In the genomic region with DNA sequence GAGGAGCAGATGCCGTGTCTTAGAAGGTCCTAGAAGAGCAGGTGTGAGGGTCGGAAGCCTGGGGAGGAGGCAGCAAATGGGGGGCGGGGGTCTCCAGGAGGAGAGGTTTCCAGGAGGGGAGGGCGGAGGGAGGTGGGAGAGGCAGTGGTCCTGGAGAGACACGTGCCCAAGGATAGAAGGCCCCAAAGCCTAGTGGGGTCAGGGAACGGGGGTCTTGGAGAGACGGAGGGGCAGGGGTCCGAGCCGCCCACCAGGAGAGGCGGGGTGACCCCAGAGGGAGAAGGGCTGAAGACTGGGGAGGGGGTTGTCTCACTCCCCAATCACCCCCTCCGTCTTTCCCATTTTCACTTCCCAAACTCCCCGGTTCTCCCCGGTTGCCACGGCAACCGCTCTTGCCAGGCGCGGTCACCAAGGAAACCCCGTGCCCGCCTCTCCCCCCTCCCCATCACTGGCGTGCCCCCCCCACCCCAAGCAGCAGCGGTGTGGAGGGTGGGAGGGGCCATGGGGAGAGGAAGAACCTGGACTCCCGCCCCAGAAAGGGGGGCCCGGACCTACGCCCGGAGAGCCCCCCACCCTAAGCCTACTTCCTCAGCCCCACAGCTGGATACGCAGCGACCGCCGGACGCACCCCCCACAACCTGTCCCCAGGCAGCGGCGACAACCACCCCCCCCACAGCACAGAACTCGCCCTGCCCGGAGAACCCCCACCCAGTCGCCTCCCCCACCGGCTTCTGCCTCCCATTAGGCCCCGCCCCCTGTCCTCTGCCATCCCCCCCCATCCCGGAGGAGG, we compare ENCODE assay signal across 14 cellular contexts. TPM values are rescaled to one million over a fixed set of nuclear protein-coding genes. Genes with fewer than 3 reads are reported as not detected.
DNase-seq lines count a peak whose midpoint lies in the region; ATAC-seq, FAIRE-seq and TF ChIP-seq lines count a peak whose summit lies in the region.
"Had no signal": no experiment of that assay in that cellular context is flagged by ENCODE, and none has a peak within 500 bp of the region (broad histone marks: within the 10 kb centered on the region; RNA-seq: fewer than 3 reads in every experiment).

No MANE protein-coding gene starts in this region.

- intact Hi-C loops in A673 (cut with micrococcal nuclease; ENCODE audit: unreplicated experiment): no loop called here
- intact Hi-C loops in K562 (cut with micrococcal nuclease): no loop called here
- intact Hi-C loops in psoas muscle (cut with DNase I): no loop called here

- POLR2A ChIA-PET in A673 (lab: Charles Lee; ENCODE audit: low non-redundant PET): interaction anchor here (0.7 kb wide), 1 partner anchor 159 kb away, joined by 4 read pairs; no protein-coding TSS in a partner anchor
- POLR2A ChIA-PET in K562 (lab: Yijun Ruan, JAX): no interaction called here

- H3K9me1 ChIP-seq in K562 (ENCODE audit: control insufficient read depth, insufficient read depth, low read length): no peaks in the 10 kb centered on the region

- H3K4me3 ChIP-seq in A673 (ENCODE audit: low read depth, low read length, poor library complexity, severe bottlenecking) (peak overlapping the region; percentile 56), K562 (peak overlapping the region; percentile 42), mesodermal cell (ENCODE audit: extremely low read depth, insufficient read depth, low read length, poor library complexity, severe bottlenecking) (peak overlapping the region; percentile 36), psoas muscle (no peak overlapping the region)

- TF ChIP-seq RAD21 in K562 (CRISPR knock-in tag; conservative IDR thresholded peaks at IDR 0.05 in 1 of 2, IDR thresholded peaks at IDR 0.05 in 1 of 2): no peak

- H3K79me2 ChIP-seq in K562 (ENCODE audit: control insufficient read depth, insufficient read depth, low read length): no peaks in the 10 kb centered on the region

- H3K4me2 ChIP-seq in K562 (ENCODE audit: insufficient read depth, low read length): no peak overlapping the region

- H3K9me3 ChIP-seq in A673 (ENCODE audit: low read depth, low read length, poor library complexity, severe bottlenecking) (no peaks in the 10 kb centered on the region), K562 (replicated peaks; ENCODE audit: control insufficient read depth, insufficient read depth, low read depth, low read length) (no peaks in the 10 kb centered on the region), mesodermal cell (ENCODE audit: control insufficient read depth, low read length) (peaks cover 4% of the 10 kb centered on the region), psoas muscle (no peaks in the 10 kb centered on the region)

- no peak overlapping the region for H2AFZ ChIP-seq in K562 (ENCODE audit: low read depth, low read length)

- H3K27me3 ChIP-seq in A673 (replicated peaks; ENCODE audit: insufficient read depth, low read depth, low read length, poor library complexity) (peaks cover 4% of the 10 kb centered on the region), K562 (ENCODE audit: control insufficient read depth in 2 of 2, insufficient read depth in 2 of 2, low read length in 2 of 2) (peaks cover 0 to 17% of the 10 kb centered on the region in 2 experiments; a peak in 2 of 5 replicates), psoas muscle (ENCODE audit: insufficient read depth in 3 of 3, low read length in 2 of 3) (peaks cover 0 to 74% (median 22%) of the 10 kb centered on the region in 3 donors)

- 10% methylated on average over 4 of the region's 38 CpGs for WGBS in K562 (ENCODE audit: insufficient coverage, low coverage, missing lambda C conversion rate)
- 40 to 41% methylated on average over 4 to 5 of the region's 38 CpGs for WGBS in mesodermal cell (ENCODE audit: insufficient coverage in 2 of 2), 2 experiments
- WGBS in psoas muscle, 3 donors: 2 to 5% (median 2%) methylated on average over 20 to 38 of the region's 38 CpGs

- in situ Hi-C loops in K562 (cut with MboI): no loop called here

- H3K4me1 ChIP-seq in A673 (ENCODE audit: insufficient read depth, low read length, poor library complexity, severe bottlenecking) (peaks cover 14% of the 10 kb centered on the region), K562 (replicated peaks in 1 of 2; ENCODE audit: control insufficient read depth in 2 of 2, insufficient read depth in 2 of 2, low read length in 2 of 2) (peaks cover 3 to 37% of the 10 kb centered on the region in 2 experiments; a peak in 4 of 5 replicates), mesodermal cell (ENCODE audit: control insufficient read depth, insufficient read depth, low read length, poor library complexity, severe bottlenecking) (peaks cover 3% of the 10 kb centered on the region), psoas muscle (no peaks in the 10 kb centered on the region)

- TF ChIP-seq EP300 in K562 (IDR thresholded peaks at IDR 0.05; ENCODE audit: low read length): no peak

- H3K27ac ChIP-seq in A673 (ENCODE audit: low read depth, low read length, poor library complexity, severe bottlenecking) (no peak overlapping the region), K562 (ENCODE audit: extremely low read depth, low read depth, low read length) (no peak overlapping the region), mesodermal cell (ENCODE audit: low read depth, low read length, severe bottlenecking) (no peak overlapping the region), psoas muscle (no peak overlapping the region)

- BruUV-seq in A673 (replicated peaks; lab: Mats Ljungman, UMichigan) (no TSS peak), K562 (replicated peaks; lab: Mats Ljungman, UMichigan) (no TSS peak)

- DNase-seq in A673 (ENCODE audit: low spot score): peak; percentile 76
- DNase-seq in GM20000 (ENCODE audit: low spot score): peak; percentile 20
- DNase-seq in K562 (ENCODE audit: extremely low read depth in 1 of 4, low spot score in 3 of 4): peak; percentile 44 to 70 (median 62)
- no peak for DNase-seq in retina
- DNase-seq in dermis blood vessel endothelial cell: no peak
- no peak for DNase-seq in psoas muscle
- DNase-seq: activated CD4-positive, alpha-beta T cell treated with anti-CD3 and anti-CD28 coated beads for 4 hours; aorta; NCI-H1092; stimulated activated CD4-positive, alpha-beta T cell treated with anti-CD3 and anti-CD28 coated beads, Interleukin-4, amount 100 ng/mL, for 4 hours had no signal

- TF ChIP-seq POLR2A in K562 (conservative IDR thresholded peaks at IDR 0.05): no peak

- H4K20me1 ChIP-seq in K562 (replicated peaks; ENCODE audit: control insufficient read depth, insufficient read depth, low read length): no peaks in the 10 kb centered on the region

- ATAC-seq in K562 (no peak), GM18870 (IDR thresholded peaks at IDR 0.05; ENCODE audit: unreplicated experiment) (no peak), psoas muscle (no peak)

- FAIRE-seq in K562 (lab: Jason Lieb, UNC): no peak
- FAIRE-seq: H54 had no signal

- no peak for TF ChIP-seq CTCF in A673 (conservative IDR thresholded peaks at IDR 0.05; ENCODE audit: low read depth, low read length)
- TF ChIP-seq CTCF in GM20000 (IDR thresholded peaks at IDR 0.05; ENCODE audit: extremely low read depth, missing control alignments): no peak
- no peak for TF ChIP-seq CTCF in K562 (IDR thresholded peaks at IDR 0.05 in 2 of 3, conservative IDR thresholded peaks at IDR 0.05 in 1 of 3; ENCODE audit: insufficient read depth in 2 of 3, low read depth in 1 of 3, low read length in 3 of 3)
- TF ChIP-seq CTCF in psoas muscle (IDR thresholded peaks at IDR 0.05): no peak

- CTCF ChIA-PET in A673 (lab: Charles Lee): no interaction called here
- CTCF ChIA-PET in K562 (lab: Yijun Ruan, JAX; ENCODE audit: low intra/inter-chr PET ratio): no interaction called here

- no peak overlapping the region; a peak in 1 of 4 replicates for H3K9ac ChIP-seq in K562 (ENCODE audit: insufficient read depth in 1 of 2, low read depth in 2 of 2, low read length in 2 of 2)

- H3K36me3 ChIP-seq in A673 (ENCODE audit: insufficient read depth, low read length, poor library complexity, severe bottlenecking) (no peaks in the 10 kb centered on the region), K562 (ENCODE audit: control insufficient read depth, insufficient read depth, low read length) (no peaks in the 10 kb centered on the region), mesodermal cell (ENCODE audit: control insufficient read depth, insufficient read depth, low read length) (no peaks in the 10 kb centered on the region), psoas muscle (ENCODE audit: insufficient read depth in 1 of 2, low read depth in 1 of 2) (no peaks in the 10 kb centered on the region)

RNA-seq across cellular contexts. Expression of a gene that starts 1.0 kb away (rescaled TPM):
- 23.1 and 24.9 TPM in 2 replicates for total RNA-seq in A673 (2021)
- 1.8 and 10.9 TPM in 2 replicates for total RNA-seq in K562 (2011; cell fraction: chromatin; rRNA removed; ENCODE audit: low replicate concordance)
- total RNA-seq in K562 (2011; cell fraction: nucleolus; rRNA removed): 7.1 and 16.3 TPM in 2 replicates
- 5.1 and 6.8 TPM in 2 replicates for total RNA-seq in K562 (2011; cell fraction: nucleoplasm; rRNA removed)
- 2.9 TPM in 2 replicates for total RNA-seq in K562 (2014; rRNA removed)
- total RNA-seq in K562 (2014; rRNA removed; fragmentation: Illumina TruSeq; extraction: Trizol): 0.10 and 0.18 TPM in 2 replicates
- 1.1 TPM in 2 replicates for total RNA-seq in K562 (2015; rRNA removed; fragmentation: Illumina TruSeq; extraction: Trizol)
- total RNA-seq in K562 (2021): 9.5 and 9.6 TPM in 2 replicates
- polyA plus RNA-seq in K562 (2011; rRNA removed): 3.0 and 4.0 TPM in 2 replicates
- polyA plus RNA-seq in K562 (2011; cell fraction: cytosol; rRNA removed): 3.9 and 17.2 TPM in 2 replicates
- polyA plus RNA-seq in K562 (2011; cell fraction: nucleus; rRNA removed): 2.5 and 6.6 TPM in 2 replicates
- 4.6 and 8.7 TPM in 2 replicates for polyA plus RNA-seq in K562 (2012)
- polyA plus RNA-seq in K562 (2014; fragmentation: Illumina TruSeq; extraction: Trizol): 0.21 and 2.7 TPM in 2 replicates
- polyA plus RNA-seq in K562 (2014; fragmentation: Nextera tagmentation; extraction: Ambion mirVana): not detected
- polyA plus RNA-seq in K562 (2014; rRNA removed): 2.0 and 3.1 TPM in 2 replicates
- polyA minus RNA-seq in K562 (2011; rRNA and poly(A)+ RNA removed): 1.5 and 2.8 TPM in 2 replicates
- 15.2 and 16.2 TPM in 2 replicates for polyA minus RNA-seq in K562 (2011; cell fraction: cytosol; rRNA and poly(A)+ RNA removed)
- polyA minus RNA-seq in K562 (2011; cell fraction: nucleus; rRNA and poly(A)+ RNA removed): 1.9 and 2.2 TPM in 2 replicates
- polyA plus RNA-seq in mesodermal cell (2013, experiment 1 of 2): 35.5 TPM
- polyA plus RNA-seq in mesodermal cell (2013, experiment 2 of 2): 21.6 TPM
- total RNA-seq in dermis blood vessel endothelial cell: under 0.01 and 0.05 TPM in 2 replicates
- 1 to 10 TPM in 1 of 4 donors, under 1 TPM in 3; 0.19 to 1.0 (median 0.31) TPM for total RNA-seq in psoas muscle
- polyA plus RNA-seq in psoas muscle: under 1 TPM; 0.04 to 0.47 (median 0.32) TPM

RNA-seq across cellular contexts. Expression of a gene that starts 53.5 kb away (rescaled TPM):
- total RNA-seq in A673 (2021) (0.45 TPM in 1 of 2 replicates, not detected in the other), K562 (2014; rRNA removed) (not detected in 2 replicates), K562 (2014; rRNA removed; fragmentation: Illumina TruSeq; extraction: Trizol) (not detected in 2 replicates), K562 (2015; rRNA removed; fragmentation: Illumina TruSeq; extraction: Trizol) (not detected in 2 replicates), K562 (2021) (not detected in 2 replicates), dermis blood vessel endothelial cell (not detected in 2 replicates), psoas muscle (not detected)
- not detected in 2 replicates for total RNA-seq in K562 (2011; cell fraction: chromatin; rRNA removed; ENCODE audit: low replicate concordance)
- not detected in 2 replicates for total RNA-seq in K562 (2011; cell fraction: nucleolus; rRNA removed)
- not detected in 2 replicates for total RNA-seq in K562 (2011; cell fraction: nucleoplasm; rRNA removed)
- polyA plus RNA-seq in K562 (2011; rRNA removed) (not detected in 2 replicates), K562 (2014; fragmentation: Illumina TruSeq; extraction: Trizol) (not detected in 2 replicates), K562 (2014; fragmentation: Nextera tagmentation; extraction: Ambion mirVana) (not detected), K562 (2014; rRNA removed) (not detected in 2 replicates), psoas muscle (not detected)
- not detected in 2 replicates for polyA plus RNA-seq in K562 (2011; cell fraction: cytosol; rRNA removed)
- polyA plus RNA-seq in K562 (2011; cell fraction: nucleus; rRNA removed): not detected in 2 replicates
- polyA plus RNA-seq in K562 (2012): 0.39 and 0.40 TPM in 2 replicates
- not detected in 2 replicates for polyA minus RNA-seq in K562 (2011; rRNA and poly(A)+ RNA removed)
- not detected in 2 replicates for polyA minus RNA-seq in K562 (2011; cell fraction: cytosol; rRNA and poly(A)+ RNA removed)
- polyA minus RNA-seq in K562 (2011; cell fraction: nucleus; rRNA and poly(A)+ RNA removed): not detected in 2 replicates
- not detected for polyA plus RNA-seq in mesodermal cell (2013, experiment 1 of 2)
- not detected for polyA plus RNA-seq in mesodermal cell (2013, experiment 2 of 2)
- total RNA-seq: aorta, mucosa of gallbladder had no signal

RNA-seq across cellular contexts. Expression of a gene that starts 56.3 kb away (rescaled TPM):
- total RNA-seq in A673 (2021) (26.8 and 31.9 TPM in 2 replicates), K562 (2014; rRNA removed) (12.0 and 15.5 TPM in 2 replicates), K562 (2014; rRNA removed; fragmentation: Illumina TruSeq; extraction: Trizol) (0.55 and 0.61 TPM in 2 replicates), K562 (2015; rRNA removed; fragmentation: Illumina TruSeq; extraction: Trizol) (3.1 and 4.5 TPM in 2 replicates), K562 (2021) (13.6 and 17.8 TPM in 2 replicates), dermis blood vessel endothelial cell (18.0 and 18.2 TPM in 2 replicates), psoas muscle (10 to 100 TPM; 28.5 to 41.0 (median 37.4) TPM)
- total RNA-seq in K562 (2011; cell fraction: chromatin; rRNA removed; ENCODE audit: low replicate concordance): 2.5 TPM in 1 of 2 replicates, not detected in the other
- total RNA-seq in K562 (2011; cell fraction: nucleolus; rRNA removed): 1.2 and 1.8 TPM in 2 replicates
- total RNA-seq in K562 (2011; cell fraction: nucleoplasm; rRNA removed): 3.2 and 4.7 TPM in 2 replicates
- polyA plus RNA-seq in K562 (2011; rRNA removed) (3.3 and 3.8 TPM in 2 replicates), K562 (2014; fragmentation: Illumina TruSeq; extraction: Trizol) (1.3 and 3.3 TPM in 2 replicates), K562 (2014; fragmentation: Nextera tagmentation; extraction: Ambion mirVana) (under 1 TPM; 0.06 to 0.95 TPM), K562 (2014; rRNA removed) (12.5 and 14.4 TPM in 2 replicates), psoas muscle (10 to 100 TPM; 51.9 to 87.2 (median 86.2) TPM)
- 7.6 and 42.8 TPM in 2 replicates for polyA plus RNA-seq in K562 (2011; cell fraction: cytosol; rRNA removed)
- polyA plus RNA-seq in K562 (2011; cell fraction: nucleus; rRNA removed): 3.9 and 12.6 TPM in 2 replicates
- polyA plus RNA-seq in K562 (2012): 10.4 and 14.8 TPM in 2 replicates
- 0.32 and 0.66 TPM in 2 replicates for polyA minus RNA-seq in K562 (2011; rRNA and poly(A)+ RNA removed)
- 4.2 and 5.2 TPM in 2 replicates for polyA minus RNA-seq in K562 (2011; cell fraction: cytosol; rRNA and poly(A)+ RNA removed)
- 1.8 and 3.6 TPM in 2 replicates for polyA minus RNA-seq in K562 (2011; cell fraction: nucleus; rRNA and poly(A)+ RNA removed)
- polyA plus RNA-seq in mesodermal cell (2013, experiment 1 of 2): 17.1 TPM
- polyA plus RNA-seq in mesodermal cell (2013, experiment 2 of 2): 11.3 TPM

Comparison
In these comparisons a context has a peak if more than half of its experiments do, and no peak if none do; other contexts are left out.
1. DNase-seq: peak in A673 (single experiment), GM20000 (single experiment) and K562 (4 of 4); none in retina (single experiment), dermis blood vessel endothelial cell (single experiment) and psoas muscle (0 of 2).